Comparison of ENCODE assay signal across 32 cellular contexts in genomic region chr21:44522753-44523204, GRCh38. TPM values are rescaled to one million over a fixed set of nuclear protein-coding genes. Genes with fewer than 3 reads are reported as not detected.
"Had no signal": no experiment of that assay in that cellular context is flagged by ENCODE, and none has a peak within 500 bp of the region (broad histone marks: within the 10 kb centered on the region; RNA-seq: fewer than 3 reads in every experiment).

No MANE protein-coding gene starts in this region.

- H3K4me3 ChIP-seq: esophagus muscularis mucosa, heart right ventricle, pancreas, prostate gland, sigmoid colon, thyroid gland, upper lobe of right lung had no signal

- H3K36me3 ChIP-seq: brain microvascular endothelial cell, esophagus muscularis mucosa, heart right ventricle, pancreas, prostate gland, sigmoid colon, thyroid gland, upper lobe of right lung had no signal

- H3K4me1 ChIP-seq: esophagus muscularis mucosa, foreskin keratinocyte, heart right ventricle, pancreas, prostate gland, sigmoid colon, thyroid gland, upper lobe of right lung had no signal

- FAIRE-seq: pancreas, small intestine had no signal

- H3K36me3 Mint-ChIP-seq: naive thymus-derived CD4-positive, alpha-beta T cell; stimulated activated memory B cell treated with anti-CD40 and anti-IgM and Interleukin-4, amounts not matched to agents 10 μg/mL and 1 μg/mL and 100 μg/mL, for 72 hours had no signal

- H3K27ac Mint-ChIP-seq: activated naive CD4-positive, alpha-beta T cell treated with anti-CD3 and anti-CD28 coated beads for 36 hours; activated T-cell treated with anti-CD3 and anti-CD28 coated beads, Interleukin-2, amount 50 U/mL, for 72 hours; naive thymus-derived CD4-positive, alpha-beta T cell; stimulated activated memory B cell treated with anti-CD40 and anti-IgM and Interleukin-4, amounts not matched to agents 10 μg/mL and 1 μg/mL and 100 μg/mL, for 72 hours; stimulated activated naive CD8-positive, alpha-beta T cell treated with anti-CD3 and anti-CD28 coated beads, Interleukin-15, amount 100 ng/mL, for 72 hours had no signal

- H3K9me3 Mint-ChIP-seq: activated naive CD4-positive, alpha-beta T cell treated with anti-CD3 and anti-CD28 coated beads for 36 hours; activated T-cell treated with anti-CD3 and anti-CD28 coated beads, Interleukin-2, amount 50 U/mL, for 72 hours; stimulated activated memory B cell treated with anti-CD40 and anti-IgM and Interleukin-4, amounts not matched to agents 10 μg/mL and 1 μg/mL and 100 μg/mL, for 72 hours; stimulated activated naive CD8-positive, alpha-beta T cell treated with anti-CD3 and anti-CD28 coated beads, Interleukin-15, amount 100 ng/mL, for 72 hours had no signal

- H3K27ac ChIP-seq: brain microvascular endothelial cell, esophagus muscularis mucosa, foreskin keratinocyte, heart right ventricle, pancreas, prostate gland, sigmoid colon, thyroid gland, upper lobe of right lung had no signal

- H3K9me3 ChIP-seq: esophagus muscularis mucosa, heart right ventricle, pancreas, prostate gland, sigmoid colon, thyroid gland, upper lobe of right lung had no signal

- DNase-seq: activated CD4-positive, alpha-beta T cell treated with anti-CD3 and anti-CD28 coated beads for 1 hour; activated CD4-positive, alpha-beta T cell treated with anti-CD3 and anti-CD28 coated beads, Interleukin-2, amount 50 U/mL, for 1 hour; activated naive CD4-positive, alpha-beta T cell treated with anti-CD3 and anti-CD28 coated beads for 36 hours; activated T-cell treated with anti-CD3 and anti-CD28 coated beads for 4 hours; activated T-cell treated with anti-CD3 and anti-CD28 coated beads, Interleukin-2, amount 50 U/mL, for 72 hours; amniotic stem cell; brain microvascular endothelial cell; central memory CD4-positive, alpha-beta T cell; dermis blood vessel endothelial cell; effector CD4-positive, alpha-beta T cell; foreskin keratinocyte; midbrain; naive thymus-derived CD4-positive, alpha-beta T cell; nucleus accumbens; small intestine; stimulated activated CD4-positive, alpha-beta T cell treated with anti-CD3 and anti-CD28 coated beads, Interleukin-1b, Interleukin-23, amount 100 ng/mL, for 48 hours; stimulated activated CD4-positive, alpha-beta T cell treated with anti-CD3 and anti-CD28 coated beads, Interleukin-4, amount 100 ng/mL, for 4 hours; stimulated activated CD8-positive, alpha-beta memory T cell treated with anti-CD3 and anti-CD28 coated beads, Interleukin-4, amount 100 ng/mL, for 48 hours; stimulated activated naive CD8-positive, alpha-beta T cell treated with anti-CD3 and anti-CD28 coated beads, Interleukin-15, amount 100 ng/mL, for 72 hours; substantia nigra; T-helper 2 cell; thyroid gland had no signal

- H3K27me3 ChIP-seq: brain microvascular endothelial cell, foreskin keratinocyte, pancreas, sigmoid colon, thyroid gland, upper lobe of right lung had no signal

- ATAC-seq: foreskin keratinocyte; naive thymus-derived CD4-positive, alpha-beta T cell; pancreas; upper lobe of right lung had no signal

- H3K4me1 Mint-ChIP-seq: stimulated activated memory B cell treated with anti-CD40 and anti-IgM and Interleukin-4, amounts not matched to agents 10 μg/mL and 1 μg/mL and 100 μg/mL, for 72 hours; stimulated activated naive CD8-positive, alpha-beta T cell treated with anti-CD3 and anti-CD28 coated beads, Interleukin-15, amount 100 ng/mL, for 72 hours had no signal

- H3K27me3 Mint-ChIP-seq: naive thymus-derived CD4-positive, alpha-beta T cell; stimulated activated memory B cell treated with anti-CD40 and anti-IgM and Interleukin-4, amounts not matched to agents 10 μg/mL and 1 μg/mL and 100 μg/mL, for 72 hours; stimulated activated naive CD8-positive, alpha-beta T cell treated with anti-CD3 and anti-CD28 coated beads, Interleukin-15, amount 100 ng/mL, for 72 hours had no signal

- H3K4me3 Mint-ChIP-seq: activated naive CD4-positive, alpha-beta T cell treated with anti-CD3 and anti-CD28 coated beads for 36 hours; activated T-cell treated with anti-CD3 and anti-CD28 coated beads, Interleukin-2, amount 50 U/mL, for 72 hours; naive thymus-derived CD4-positive, alpha-beta T cell; stimulated activated memory B cell treated with anti-CD40 and anti-IgM and Interleukin-4, amounts not matched to agents 10 μg/mL and 1 μg/mL and 100 μg/mL, for 72 hours; stimulated activated naive CD8-positive, alpha-beta T cell treated with anti-CD3 and anti-CD28 coated beads, Interleukin-15, amount 100 ng/mL, for 72 hours had no signal

RNA-seq across cellular contexts. Expression of gene KRTAP10-1, which starts 17.2 kb away (rescaled TPM):
- total RNA-seq: activated naive CD4-positive, alpha-beta T cell treated with anti-CD3 and anti-CD28 coated beads for 36 hours; activated T-cell treated with anti-CD3 and anti-CD28 coated beads, Interleukin-2, amount 50 U/mL, for 72 hours; astrocyte; dermis blood vessel endothelial cell; esophagus muscularis mucosa; foreskin keratinocyte; heart right ventricle; kidney epithelial cell; naive thymus-derived CD4-positive, alpha-beta T cell; pancreas; prostate gland; sigmoid colon; thyroid gland; upper lobe of right lung had no signal
- polyA plus RNA-seq: foreskin keratinocyte; heart right ventricle; naive thymus-derived CD4-positive, alpha-beta T cell; neural cell; pancreas; sigmoid colon; small intestine had no signal

RNA-seq across cellular contexts. Expression of gene KRTAP10-2, which starts 28.5 kb away (rescaled TPM):
- total RNA-seq: activated naive CD4-positive, alpha-beta T cell treated with anti-CD3 and anti-CD28 coated beads for 36 hours; activated T-cell treated with anti-CD3 and anti-CD28 coated beads, Interleukin-2, amount 50 U/mL, for 72 hours; astrocyte; dermis blood vessel endothelial cell; esophagus muscularis mucosa; foreskin keratinocyte; heart right ventricle; kidney epithelial cell; naive thymus-derived CD4-positive, alpha-beta T cell; pancreas; prostate gland; sigmoid colon; thyroid gland; upper lobe of right lung had no signal
- polyA plus RNA-seq: foreskin keratinocyte; heart right ventricle; naive thymus-derived CD4-positive, alpha-beta T cell; neural cell; pancreas; sigmoid colon; small intestine had no signal

RNA-seq across cellular contexts. Expression of gene KRTAP10-3, which starts 35.8 kb away (rescaled TPM):
- total RNA-seq: activated naive CD4-positive, alpha-beta T cell treated with anti-CD3 and anti-CD28 coated beads for 36 hours; activated T-cell treated with anti-CD3 and anti-CD28 coated beads, Interleukin-2, amount 50 U/mL, for 72 hours; astrocyte; dermis blood vessel endothelial cell; esophagus muscularis mucosa; foreskin keratinocyte; heart right ventricle; kidney epithelial cell; naive thymus-derived CD4-positive, alpha-beta T cell; pancreas; prostate gland; thyroid gland; upper lobe of right lung had no signal
- polyA plus RNA-seq: foreskin keratinocyte; heart right ventricle; naive thymus-derived CD4-positive, alpha-beta T cell; neural cell; pancreas; sigmoid colon; small intestine had no signal

RNA-seq across cellular contexts. Expression of gene KRTAP10-4, which starts 50.8 kb away (rescaled TPM):
- total RNA-seq: activated naive CD4-positive, alpha-beta T cell treated with anti-CD3 and anti-CD28 coated beads for 36 hours; activated T-cell treated with anti-CD3 and anti-CD28 coated beads, Interleukin-2, amount 50 U/mL, for 72 hours; astrocyte; dermis blood vessel endothelial cell; esophagus muscularis mucosa; foreskin keratinocyte; heart right ventricle; kidney epithelial cell; naive thymus-derived CD4-positive, alpha-beta T cell; pancreas; prostate gland; sigmoid colon; thyroid gland; upper lobe of right lung had no signal
- polyA plus RNA-seq: foreskin keratinocyte; heart right ventricle; naive thymus-derived CD4-positive, alpha-beta T cell; neural cell; pancreas; sigmoid colon; small intestine had no signal

RNA-seq across cellular contexts. Expression of gene KRTAP10-5, which starts 57.6 kb away (rescaled TPM):
- total RNA-seq: activated naive CD4-positive, alpha-beta T cell treated with anti-CD3 and anti-CD28 coated beads for 36 hours; activated T-cell treated with anti-CD3 and anti-CD28 coated beads, Interleukin-2, amount 50 U/mL, for 72 hours; astrocyte; dermis blood vessel endothelial cell; esophagus muscularis mucosa; foreskin keratinocyte; heart right ventricle; kidney epithelial cell; naive thymus-derived CD4-positive, alpha-beta T cell; pancreas; prostate gland; sigmoid colon; upper lobe of right lung had no signal
- polyA plus RNA-seq: foreskin keratinocyte; heart right ventricle; naive thymus-derived CD4-positive, alpha-beta T cell; neural cell; pancreas; sigmoid colon; small intestine had no signal
